Comparison of ENCODE assay signal across 13 cellular contexts in the genomic region with DNA sequence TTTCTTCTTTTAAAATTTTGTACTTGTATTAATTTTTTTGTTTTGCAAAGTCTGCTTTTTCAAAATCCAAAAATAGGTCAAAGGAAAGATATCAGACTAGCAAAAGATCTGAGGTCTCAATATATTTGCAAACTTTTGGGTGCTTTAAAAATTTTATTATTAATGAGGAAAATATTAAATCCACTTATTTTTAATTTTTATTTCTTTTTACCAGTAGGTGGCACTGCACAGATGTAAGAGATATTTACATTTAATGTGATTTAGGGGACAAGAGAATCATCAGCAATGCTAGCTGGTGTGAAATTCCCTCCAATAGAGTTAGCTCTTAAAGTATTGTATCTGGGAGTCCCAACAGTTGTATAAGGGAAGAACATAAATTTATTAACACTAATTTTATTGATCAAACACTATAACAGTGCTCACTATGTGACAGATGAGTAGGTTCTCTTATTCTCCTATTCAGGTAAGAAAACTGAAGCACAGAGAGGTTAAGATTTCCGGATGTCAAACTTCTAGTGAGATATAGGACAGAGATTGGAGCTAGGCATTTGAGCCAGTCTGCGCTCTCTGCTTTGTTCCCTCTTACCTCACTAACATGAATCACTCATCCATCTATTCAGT. TPM values are rescaled to one million over a fixed set of nuclear protein-coding genes. Genes with fewer than 3 reads are reported as not detected.
DNase-seq lines count a peak whose midpoint lies in the region; TF ChIP-seq lines count a peak whose summit lies in the region.
"Had no signal": no experiment of that assay in that cellular context is flagged by ENCODE, and none has a peak within 500 bp of the region (broad histone marks: within the 10 kb centered on the region; RNA-seq: fewer than 3 reads in every experiment).

No MANE protein-coding gene starts in this region.

- H3K4me2 ChIP-seq in MM.1S (ENCODE audit: low read depth, low read length), result no peak overlapping the region

- H3K27me3 ChIP-seq in MM.1S (replicated peaks; ENCODE audit: insufficient read depth, low read length) (no peaks in the 10 kb centered on the region), colonic mucosa (no peaks in the 10 kb centered on the region)
- H3K27me3 ChIP-seq: neutrophil had no signal

- no peaks in the 10 kb centered on the region for H3K36me3 Mint-ChIP-seq in neural crest cell (ENCODE audit: low read depth)
- H3K36me3 Mint-ChIP-seq: activated naive CD8-positive, alpha-beta T cell had no signal

- TF ChIP-seq CTCF in MM.1S (IDR thresholded peaks at IDR 0.05; ENCODE audit: low read length) (peak; percentile 27), colonic mucosa (IDR thresholded peaks at IDR 0.05) (peak; percentile 23), neural crest cell (conservative IDR thresholded peaks at IDR 0.05) (peak; percentile 70)

- no peaks in the 10 kb centered on the region for H3K9me3 Mint-ChIP-seq in neural crest cell

- H3K4me3 Mint-ChIP-seq in neural crest cell, result no peak overlapping the region
- H3K4me3 Mint-ChIP-seq: activated naive CD8-positive, alpha-beta T cell had no signal

- no peaks in the 10 kb centered on the region for H3K36me3 ChIP-seq in MM.1S (replicated peaks; ENCODE audit: insufficient read depth, low read length)
- H3K36me3 ChIP-seq in colonic mucosa, result no peaks in the 10 kb centered on the region
- H3K36me3 ChIP-seq: neutrophil had no signal

- H3K79me2 ChIP-seq in MM.1S (ENCODE audit: low read length), result no peaks in the 10 kb centered on the region

- H3K27ac ChIP-seq in MM.1S (ENCODE audit: low read length) (no peak overlapping the region), colonic mucosa (no peak overlapping the region)
- H3K27ac ChIP-seq: neutrophil had no signal

- H3K9me3 ChIP-seq in MM.1S (replicated peaks; ENCODE audit: insufficient read depth, low read length), result no peaks in the 10 kb centered on the region
- H3K9me3 ChIP-seq in colonic mucosa, result no peaks in the 10 kb centered on the region
- H3K9me3 ChIP-seq: neutrophil had no signal

- no peaks in the 10 kb centered on the region for H3F3A ChIP-seq in MM.1S (ENCODE audit: insufficient read depth, low read length)

- no peak overlapping the region for H3K9ac ChIP-seq in MM.1S (ENCODE audit: low read length)
- H3K9ac ChIP-seq in colonic mucosa (ENCODE audit: low read depth in 2 of 2, low read length in 2 of 2), result no peak overlapping the region

- no peaks in the 10 kb centered on the region for H3K9me2 ChIP-seq in MM.1S (replicated peaks; ENCODE audit: insufficient read depth, low read length)

- no peak overlapping the region for H3K27ac Mint-ChIP-seq in neural crest cell (ENCODE audit: unreplicated experiment)
- H3K27ac Mint-ChIP-seq: activated naive CD8-positive, alpha-beta T cell had no signal

- no peaks in the 10 kb centered on the region for H4K20me1 ChIP-seq in MM.1S (ENCODE audit: insufficient read depth, low read length)

- H3K4me1 Mint-ChIP-seq in neural crest cell, result peaks cover 6% of the 10 kb centered on the region

- no peak overlapping the region for H2AFZ ChIP-seq in MM.1S (ENCODE audit: low read length)

- H3K4me1 ChIP-seq in MM.1S (ENCODE audit: low read length) (no peaks in the 10 kb centered on the region), colonic mucosa (no peaks in the 10 kb centered on the region)

- peaks cover 6% of the 10 kb centered on the region for H3K27me3 Mint-ChIP-seq in neural crest cell (ENCODE audit: low read depth)
- H3K27me3 Mint-ChIP-seq: activated naive CD8-positive, alpha-beta T cell had no signal

- H3K4me3 ChIP-seq in MM.1S (ENCODE audit: low read length), result no peak overlapping the region
- no peak overlapping the region for H3K4me3 ChIP-seq in colonic mucosa

- intact Hi-C loops in colonic mucosa (cut with DNase I), result no loop called here

- DNase-seq in NCI-H1092 treated with DMSO at 0.1 percent for 48 hours (lab: John Stamatoyannopoulos, UW) (peak; percentile 13), NCI-H1092 (lab: John Stamatoyannopoulos, UW) (no peak), MM.1S (peak; percentile 11), colonic mucosa (no peak), neural crest cell (ENCODE audit: low read depth, low spot score) (no peak), NCI-H345 (lab: John Stamatoyannopoulos, UW) (no peak)
- DNase-seq in stimulated activated CD8-positive, alpha-beta memory T cell treated with anti-CD3 and anti-CD28 coated beads, Interleukin-4, amount 100 ng/mL, for 48 hours, result no peak
- no peak for DNase-seq in activated naive CD4-positive, alpha-beta T cell treated with Interleukin-2 at 50 U/mL for 16 hours
- DNase-seq: 8988T; activated CD4-positive, CD25-positive, alpha-beta regulatory T cell; NCI-H526 had no signal

RNA-seq across cellular contexts. Expression of a gene that starts 30.5 kb away (rescaled TPM):
- not detected for total RNA-seq in colonic mucosa
- 4.1 and 4.7 TPM in 2 replicates for total RNA-seq in neural crest cell

Comparison
In these comparisons a context has a peak if more than half of its experiments do, and no peak if none do; other contexts are left out.
1. DNase-seq: peak in NCI-H1092 treated with DMSO at 0.1 percent for 48 hours (single experiment) and MM.1S (single experiment); none in NCI-H1092 (single experiment), colonic mucosa (single experiment), neural crest cell (single experiment), stimulated activated CD8-positive, alpha-beta memory T cell treated with anti-CD3 and anti-CD28 coated beads, Interleukin-4, amount 100 ng/mL, for 48 hours (single experiment), activated naive CD4-positive, alpha-beta T cell treated with Interleukin-2 at 50 U/mL for 16 hours (single experiment) and NCI-H345 (single experiment).
2. Peak in every context shown above with its lines, with median percentiles within 50 percentile points of each other: CTCF ChIP-seq.